ENCODE assay signal across 17 cellular contexts in the genomic region with DNA sequence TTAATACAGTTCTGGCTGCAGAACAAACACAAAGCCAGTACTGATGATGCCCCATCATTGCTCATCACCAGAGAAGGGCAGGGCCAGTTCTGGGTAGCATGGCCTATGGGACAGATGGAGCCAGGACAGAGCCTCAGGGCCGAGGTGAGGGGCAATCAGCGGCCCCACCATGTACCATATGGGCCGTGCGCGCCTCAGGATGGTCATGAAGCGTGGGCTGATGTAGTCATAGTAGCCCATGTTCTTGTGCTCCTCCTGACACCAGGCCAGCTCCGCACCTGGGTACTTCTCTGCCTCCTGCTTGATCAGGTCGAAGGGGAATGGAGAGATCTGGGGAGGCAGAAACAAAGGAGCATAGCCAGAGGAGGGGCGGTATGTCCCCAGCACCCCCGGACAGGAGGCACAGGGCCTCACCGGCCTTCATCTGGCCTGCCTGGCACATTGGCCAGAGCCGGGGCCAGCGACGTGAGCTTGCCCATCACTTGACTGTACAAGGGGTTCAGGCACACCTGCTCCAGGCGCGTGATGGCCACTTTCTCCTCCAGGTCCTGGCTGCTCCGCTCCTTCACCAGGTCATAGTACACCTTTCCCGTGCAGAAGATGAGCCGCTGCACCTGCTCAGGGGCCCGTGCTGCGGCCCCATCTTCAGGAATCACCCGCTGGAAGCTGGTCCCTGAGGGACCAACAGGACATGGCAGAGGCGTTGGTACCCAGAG. TPM values are rescaled to one million over a fixed set of nuclear protein-coding genes. Genes with fewer than 3 reads are reported as not detected.
DNase-seq lines count a peak whose midpoint lies in the region; ATAC-seq, FAIRE-seq and TF ChIP-seq lines count a peak whose summit lies in the region.
"Had no signal": no experiment of that assay in that cellular context is flagged by ENCODE, and none has a peak within 500 bp of the region (broad histone marks: within the 10 kb centered on the region; RNA-seq: fewer than 3 reads in every experiment).

No MANE protein-coding gene starts in this region.

- H2BK120ac ChIP-seq in H1 (replicated peaks; ENCODE audit: low read depth, low read length), result no peak overlapping the region

- POLR2A ChIA-PET in Caco-2 (lab: Charles Lee) (no interaction called here), H1 (lab: Charles Lee; ENCODE audit: partially characterized antibody) (interaction anchor here (1.0 kb wide), 1 partner anchor 13 kb away, joined by 3 read pairs; no protein-coding TSS in a partner anchor)

- TF ChIP-seq EP300 in H1 (IDR thresholded peaks at IDR 0.05; ENCODE audit: borderline replicate concordance in 1 of 2, low read depth in 2 of 2, low read length in 2 of 2), result no peak

- no peak overlapping the region for H2AK5ac ChIP-seq in H1 (ENCODE audit: low read depth, low read length)

- H2AFZ ChIP-seq in H1 (ENCODE audit: low read length), result no peak overlapping the region

- in situ Hi-C loops in GM13976 (cut with MboI; ENCODE audit: low sequenced_read_pairs, unreplicated experiment), result no loop called here

- H3K27me3 ChIP-seq in Caco-2 (replicated peaks; ENCODE audit: control insufficient read depth, insufficient read depth, low read length) (no peaks in the 10 kb centered on the region), H1 (replicated peaks in 1 of 4; ENCODE audit: control insufficient read depth in 3 of 4, extremely low read depth in 1 of 4, insufficient read depth in 3 of 4, low read length in 3 of 4) (no peaks in the 10 kb centered on the region), lower lobe of right lung (ENCODE audit: low read depth) (no peaks in the 10 kb centered on the region)
- H3K27me3 ChIP-seq: BE2C had no signal

- no peak overlapping the region for H2BK20ac ChIP-seq in H1 (ENCODE audit: low read length)

- WGBS in H1 (ENCODE audit: extremely low coverage in 1 of 2, insufficient coverage in 1 of 2, insufficient read length in 1 of 2, insufficient replicate concordance in 2 of 2, low coverage in 1 of 2, low lambda C conversion rate in 2 of 2, missing lambda C conversion rate in 1 of 2), 2 experiments, result 95% methylated on average over 23 of the region's 23 CpGs; no CpG with 5 or more reads in 1 of the 2 experiments

- no peak overlapping the region for H3K18ac ChIP-seq in H1 (ENCODE audit: extremely low read depth, low read length)

- peak overlapping the region; percentile 79 for H3K27ac Mint-ChIP-seq in Caco-2 (ENCODE audit: unreplicated experiment)
- H3K27ac Mint-ChIP-seq: CD4-positive, alpha-beta memory T cell had no signal

- peaks cover 1 to 2% of the 10 kb centered on the region in 2 experiments for H4K20me1 ChIP-seq in H1 (replicated peaks in 1 of 2; ENCODE audit: control insufficient read depth in 1 of 2, insufficient read depth in 2 of 2, low read length in 2 of 2)

- peaks cover 6% of the 10 kb centered on the region for H3K36me3 Mint-ChIP-seq in Caco-2 (ENCODE audit: insufficient read depth, unreplicated experiment)
- H3K36me3 Mint-ChIP-seq: CD4-positive, alpha-beta memory T cell had no signal

- no peaks in the 10 kb centered on the region for H3K27me3 Mint-ChIP-seq in Caco-2 (ENCODE audit: insufficient read depth, unreplicated experiment)
- H3K27me3 Mint-ChIP-seq: CD4-positive, alpha-beta memory T cell had no signal

- no peak overlapping the region for H3K9ac ChIP-seq in H1 (replicated peaks in 1 of 4; ENCODE audit: extremely low read depth in 1 of 4, low read depth in 3 of 4, low read length in 3 of 4)

- ATAC-seq in lower lobe of right lung (no peak), HG02678 (IDR thresholded peaks at IDR 0.05; ENCODE audit: unreplicated experiment) (no peak)

- no peak overlapping the region for H3K4me3 Mint-ChIP-seq in Caco-2 (ENCODE audit: unreplicated experiment)
- H3K4me3 Mint-ChIP-seq: CD4-positive, alpha-beta memory T cell had no signal

- H4K91ac ChIP-seq in H1 (replicated peaks; ENCODE audit: insufficient read length, low read length), result no peak overlapping the region

- no peak overlapping the region for H3K23ac ChIP-seq in H1 (ENCODE audit: insufficient read length)

- H3K9me3 ChIP-seq in Caco-2, result no peaks in the 10 kb centered on the region
- no peaks in the 10 kb centered on the region for H3K9me3 ChIP-seq in H1 (ENCODE audit: insufficient read depth in 2 of 2, low read depth in 1 of 2, low read length in 1 of 2)
- H3K9me3 ChIP-seq in lower lobe of right lung, result no peaks in the 10 kb centered on the region
- H3K9me3 ChIP-seq: BE2C had no signal

- H3K56ac ChIP-seq in H1 (replicated peaks; ENCODE audit: insufficient read length, low read depth, low read length), result no peak overlapping the region

- intact Hi-C loops in Caco-2 (cut with micrococcal nuclease; ENCODE audit: unreplicated experiment), result loop anchor here (2.0 kb wide), 2 partner anchors 27 to 29 kb away; partner anchors contain the start of gene OGDHL
- intact Hi-C loops in lower lobe of right lung (cut with DNase I), result no loop called here

- BruUV-seq in Caco-2 (replicated peaks; lab: Mats Ljungman, UMichigan), result no TSS peak

- TF ChIP-seq RAD21 in H1 (IDR thresholded peaks at IDR 0.05 in 1 of 2, conservative IDR thresholded peaks at IDR 0.05 in 1 of 2; ENCODE audit: low read depth in 2 of 2, low read length in 2 of 2), result no peak

- no peak overlapping the region for H3K14ac ChIP-seq in H1 (ENCODE audit: insufficient read length)

- FAIRE-seq in H1 (lab: Jason Lieb, UNC), result no peak
- FAIRE-seq: GM18507, H54 had no signal

- H3K36me3 ChIP-seq in Caco-2 (ENCODE audit: control insufficient read depth, insufficient read depth, low read length), result 0 out of 2 replicates have a peak, but pooled peaks cover 3% of the 10 kb centered on the region
- peaks cover 0 to 6% (median 0%) of the 10 kb centered on the region in 4 experiments; a peak in 2 of 8 replicates for H3K36me3 ChIP-seq in H1 (ENCODE audit: control insufficient read depth in 2 of 4, insufficient read depth in 4 of 4, low read length in 3 of 4)
- no peaks in the 10 kb centered on the region for H3K36me3 ChIP-seq in lower lobe of right lung

- H2BK15ac ChIP-seq in H1 (ENCODE audit: low read length), result no peak overlapping the region

- no peaks in the 10 kb centered on the region for H3K79me2 ChIP-seq in H1 (ENCODE audit: control insufficient read depth in 1 of 2, insufficient read depth in 2 of 2, low read length in 2 of 2)

- H3K27ac ChIP-seq in H1 (ENCODE audit: low read depth, low read length) (no peak overlapping the region), lower lobe of right lung (no peak overlapping the region)
- H3K27ac ChIP-seq: C4-2B had no signal

- peaks cover 30% of the 10 kb centered on the region for H3K4me1 Mint-ChIP-seq in Caco-2 (ENCODE audit: low read depth, unreplicated experiment)
- H3K4me1 Mint-ChIP-seq: CD4-positive, alpha-beta memory T cell had no signal

- CTCF ChIA-PET in Caco-2 (lab: Charles Lee) (no interaction called here), H1 (lab: Charles Lee; ENCODE audit: partially characterized antibody) (interaction anchor here (0.8 to 2.6 kb wide), 6 partner anchors 9 to 143 kb away, joined by 3 to 14 read pairs (median 6); no protein-coding TSS in a partner anchor)

- no peaks in the 10 kb centered on the region for H3K9me3 Mint-ChIP-seq in Caco-2 (ENCODE audit: unreplicated experiment)
- H3K9me3 Mint-ChIP-seq: CD4-positive, alpha-beta memory T cell had no signal

- TF ChIP-seq POLR2A in H1 (IDR thresholded peaks at IDR 0.05; ENCODE audit: control extremely low read depth in 1 of 2, low read depth in 2 of 2, low read length in 2 of 2), result no peak

- no peak overlapping the region for H2BK12ac ChIP-seq in H1 (ENCODE audit: low read depth, low read length)

- H3K23me2 ChIP-seq in H1 (ENCODE audit: low read depth, low read length), result no peaks in the 10 kb centered on the region

- H3K4me2 ChIP-seq in H1 (ENCODE audit: insufficient read depth in 1 of 2, low read depth in 2 of 2, low read length in 2 of 2), result no peak overlapping the region

- H2BK5ac ChIP-seq in H1 (ENCODE audit: low read depth, low read length), result no peak overlapping the region

- H3K79me1 ChIP-seq in H1 (ENCODE audit: low read depth, low read length), result no peaks in the 10 kb centered on the region

- H3K4me3 ChIP-seq in Caco-2 (ENCODE audit: low read depth, low read length) (no peak overlapping the region), H1 (ENCODE audit: extremely low read depth in 1 of 4, insufficient read depth in 2 of 4, low read depth in 3 of 4, low read length in 4 of 4) (no peak overlapping the region), lower lobe of right lung (no peak overlapping the region)

- DNase-seq in Caco-2 (no peak), GM13976 (ENCODE audit: low spot score) (peak; percentile 22), H1 (ENCODE audit: low read depth in 1 of 2, low spot score in 2 of 2) (no peak), mucosa of gallbladder (ENCODE audit: low spot score) (peak; percentile 9), NCI-H526 treated with DMSO at 0.1 percent for 48 hours (lab: John Stamatoyannopoulos, UW) (no peak), lower lobe of right lung (no peak), GDM1 (lab: John Stamatoyannopoulos, UW) (no peak)
- DNase-seq: BE2C; CD4-positive, alpha-beta memory T cell; DMS53; IMR-90 had no signal

- H3K4ac ChIP-seq in H1 (replicated peaks; ENCODE audit: insufficient read length, low read depth, low read length), result no peak overlapping the region

- H4K8ac ChIP-seq in H1 (ENCODE audit: extremely low read depth, insufficient read depth, low read length), result peak overlapping the region; percentile 57; the same call in 1 of the 2 replicates

- peaks cover 23% of the 10 kb centered on the region for H3K4me1 ChIP-seq in Caco-2
- H3K4me1 ChIP-seq in H1 (replicated peaks in 1 of 4; ENCODE audit: control insufficient read depth in 3 of 4, insufficient read depth in 4 of 4, low read length in 3 of 4), result no peaks in the 10 kb centered on the region
- H3K4me1 ChIP-seq in lower lobe of right lung, result no peaks in the 10 kb centered on the region
- H3K4me1 ChIP-seq: BE2C had no signal

- H4K5ac ChIP-seq in H1 (ENCODE audit: insufficient read length, low read depth, low read length), result no peak overlapping the region

- TF ChIP-seq CTCF in Caco-2 (IDR thresholded peaks at IDR 0.05; ENCODE audit: insufficient read depth in 1 of 2, low read depth in 1 of 2, low read length in 1 of 2, severe bottlenecking in 1 of 2, unreplicated experiment in 1 of 2) (no peak), GM13976 (IDR thresholded peaks at IDR 0.05; ENCODE audit: borderline replicate concordance, control extremely low read depth, extremely low read depth, insufficient read depth, missing control alignments) (no peak), H1 (IDR thresholded peaks at IDR 0.05; ENCODE audit: control extremely low read depth in 1 of 3, insufficient read depth in 1 of 3, low read depth in 1 of 3, low read length in 3 of 3) (no peak), lower lobe of right lung (IDR thresholded peaks at IDR 0.05) (no peak)

RNA-seq across cellular contexts. Expression of gene OGDHL, which starts 26.1 kb away (rescaled TPM):
- 21.4 and 23.9 TPM in 2 replicates for total RNA-seq in Caco-2 (2022)
- total RNA-seq in H1 (2021; fragmentation: NEBNext Ultra II Directional; extraction: Animal tissue kit (Norgen Biotek cat#: 25700)), result 16.3 and 16.6 TPM in 2 replicates
- polyA plus RNA-seq in H1 (2011; rRNA removed), result 16.1 and 23.2 TPM in 2 replicates
- polyA plus RNA-seq in H1 (2011; cell fraction: cytosol; rRNA removed), result 18.7 TPM
- 76.7 TPM for polyA plus RNA-seq in H1 (2011; cell fraction: nucleus; rRNA removed)
- 12.3 to 20.0 TPM (median 17.1 TPM) in 4 replicates for polyA plus RNA-seq in H1 (2012, experiment 1 of 2)
- 8.3 TPM for polyA plus RNA-seq in H1 (2012, experiment 2 of 2)
- polyA plus RNA-seq in H1 (2013, experiment 1 of 2), result 13.6 TPM
- 10.5 TPM for polyA plus RNA-seq in H1 (2013, experiment 2 of 2)
- 20.6 and 23.1 TPM in 2 replicates for polyA minus RNA-seq in H1 (2011; rRNA and poly(A)+ RNA removed)
- 8.9 TPM for polyA minus RNA-seq in H1 (2011; cell fraction: cytosol; rRNA and poly(A)+ RNA removed)
- polyA minus RNA-seq in H1 (2011; cell fraction: nucleus; rRNA and poly(A)+ RNA removed), result 25.3 TPM
- total RNA-seq in mucosa of gallbladder, result 5.3 TPM
- total RNA-seq in lower lobe of right lung, result 0.30 TPM
- total RNA-seq: CD4-positive, alpha-beta memory T cell had no signal
- polyA plus RNA-seq: CD4-positive, alpha-beta memory T cell had no signal

RNA-seq across cellular contexts. Expression of gene C10orf53, which starts 56.6 kb away (rescaled TPM):
- total RNA-seq in Caco-2 (2022) (not detected in 2 replicates), mucosa of gallbladder (not detected), lower lobe of right lung (not detected)
- not detected in 2 replicates for total RNA-seq in H1 (2021; fragmentation: NEBNext Ultra II Directional; extraction: Animal tissue kit (Norgen Biotek cat#: 25700))
- not detected in 2 replicates for polyA plus RNA-seq in H1 (2011; rRNA removed)
- not detected for polyA plus RNA-seq in H1 (2011; cell fraction: cytosol; rRNA removed)
- 0.16 TPM for polyA plus RNA-seq in H1 (2011; cell fraction: nucleus; rRNA removed)
- polyA plus RNA-seq in H1 (2012, experiment 1 of 2), result not detected in 4 replicates
- not detected for polyA plus RNA-seq in H1 (2012, experiment 2 of 2)
- polyA plus RNA-seq in H1 (2013, experiment 1 of 2), result not detected
- not detected for polyA plus RNA-seq in H1 (2013, experiment 2 of 2)
- not detected in 2 replicates for polyA minus RNA-seq in H1 (2011; rRNA and poly(A)+ RNA removed)
- polyA minus RNA-seq in H1 (2011; cell fraction: cytosol; rRNA and poly(A)+ RNA removed), result not detected
- polyA minus RNA-seq in H1 (2011; cell fraction: nucleus; rRNA and poly(A)+ RNA removed), result not detected
- total RNA-seq: A172; CD4-positive, alpha-beta memory T cell; IMR-90 had no signal
- polyA plus RNA-seq: AG04450; CD4-positive, alpha-beta memory T cell; IMR-90 had no signal

Comparison
In these comparisons a context has a peak if more than half of its experiments do, and no peak if none do; other contexts are left out.
1. DNase-seq: peak in GM13976 (single experiment) and mucosa of gallbladder (single experiment); none in Caco-2 (0 of 2), H1 (0 of 2), NCI-H526 treated with DMSO at 0.1 percent for 48 hours (single experiment), lower lobe of right lung (single experiment) and GDM1 (single experiment).